In the genomic region with DNA sequence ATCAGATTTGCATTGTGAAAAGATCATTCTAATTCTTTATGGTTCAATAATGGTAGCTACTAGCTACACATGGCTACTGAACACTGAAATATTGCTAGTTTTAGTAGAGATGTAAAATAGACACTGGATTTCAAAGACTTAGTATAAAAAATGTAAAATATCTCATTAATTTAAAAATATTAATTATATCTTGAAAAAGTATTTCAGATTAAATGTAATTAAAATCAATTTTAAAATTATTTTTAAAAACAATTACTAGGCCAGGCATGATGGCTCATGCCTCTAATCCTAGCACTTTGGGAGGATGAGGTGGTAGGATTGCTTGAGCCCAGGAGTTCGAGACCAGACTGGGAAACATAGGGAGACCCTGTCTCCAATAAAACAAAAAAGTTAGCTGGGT, we compare ENCODE assay signal across 8 cellular contexts. TPM values are rescaled to one million over a fixed set of nuclear protein-coding genes. Genes with fewer than 3 reads are reported as not detected.
"Had no signal": no experiment of that assay in that cellular context is flagged by ENCODE, and none has a peak within 500 bp of the region (broad histone marks: within the 10 kb centered on the region; RNA-seq: fewer than 3 reads in every experiment).

No MANE protein-coding gene starts in this region.

- ATAC-seq: GM12878 had no signal

- FAIRE-seq: G401.6, GM12878, GM12892, GM18507, GM19239 had no signal

- H3K4me3 ChIP-seq: GM12878 had no signal

- DNase-seq: GDM1, GF-D8 had no signal

RNA-seq across cellular contexts. Expression of gene TLR2, which starts 20.4 kb away (rescaled TPM):
- total RNA-seq: G401 had no signal
